10 cellular contexts compared by ENCODE assay signal in genomic region chr2:74850816-74851566, GRCh38. TPM values are rescaled to one million over a fixed set of nuclear protein-coding genes. Genes with fewer than 3 reads are reported as not detected.
DNase-seq lines count a peak whose midpoint lies in the region; ATAC-seq and TF ChIP-seq lines count a peak whose summit lies in the region.
"Had no signal": no experiment of that assay in that cellular context is flagged by ENCODE, and none has a peak within 500 bp of the region (broad histone marks: within the 10 kb centered on the region; RNA-seq: fewer than 3 reads in every experiment).

No MANE protein-coding gene starts in this region.

- H3K27ac Mint-ChIP-seq in CD8-positive, alpha-beta T cell = peak overlapping the region; percentile 67
- peak overlapping the region; percentile 97 to 99 (median 98) for H3K27ac Mint-ChIP-seq in IgD-negative memory B cell

- no peaks in the 10 kb centered on the region for H3K27me3 ChIP-seq in CD8-positive, alpha-beta T cell (ENCODE audit: insufficient read depth, low read length)
- H3K27me3 ChIP-seq in colonic mucosa = no peaks in the 10 kb centered on the region
- no peaks in the 10 kb centered on the region for H3K27me3 ChIP-seq in osteoblast (ENCODE audit: insufficient read depth, low read length)

- H3K27ac ChIP-seq in CD8-positive, alpha-beta T cell (ENCODE audit: low read depth, low read length) = no peak overlapping the region
- H3K27ac ChIP-seq in colonic mucosa = peak overlapping the region; percentile 73
- H3K27ac ChIP-seq in osteoblast (ENCODE audit: low read depth, low read length) = peak overlapping the region; percentile 10

- H3K4me2 ChIP-seq in osteoblast (ENCODE audit: insufficient read depth, low read length) = no peak overlapping the region

- intact Hi-C loops in CD8-positive, alpha-beta T cell (cut with DNase I, micrococcal nuclease) = no loop called here
- intact Hi-C loops in colonic mucosa (cut with DNase I) = no loop called here

- H3K27me3 Mint-ChIP-seq in CD8-positive, alpha-beta T cell (ENCODE audit: low read depth) = no peaks in the 10 kb centered on the region
- H3K27me3 Mint-ChIP-seq in IgD-negative memory B cell = no peaks in the 10 kb centered on the region

- peaks cover 54% of the 10 kb centered on the region for H3K4me1 Mint-ChIP-seq in CD8-positive, alpha-beta T cell (ENCODE audit: low read depth)
- peaks cover 34 to 47% (median 38%) of the 10 kb centered on the region in 3 donors for H3K4me1 Mint-ChIP-seq in IgD-negative memory B cell

- TF ChIP-seq CTCF in CD8-positive, alpha-beta T cell (IDR thresholded peaks at IDR 0.05) = no peak
- TF ChIP-seq CTCF in colonic mucosa (IDR thresholded peaks at IDR 0.05) = no peak
- no peak for TF ChIP-seq CTCF in osteoblast (IDR thresholded peaks at IDR 0.05; ENCODE audit: extremely low read depth, low read depth, low read length)

- CTCF ChIA-PET in CD8-positive, alpha-beta T cell (lab: Charles Lee) = interaction anchor here (0.5 to 4.6 kb wide), 5 partner anchors 11 to 136 kb away, joined by 3 to 51 read pairs (median 3); partner anchors contain the start of gene HK2

- POLR2A ChIA-PET in CD8-positive, alpha-beta T cell (lab: Charles Lee) = interaction anchor here (1.8 to 2.6 kb wide), 2 partner anchors 11 to 14 kb away, joined by 7 to 18 read pairs; no protein-coding TSS in a partner anchor

- H3K4me3 ChIP-seq in CD8-positive, alpha-beta T cell (ENCODE audit: low read depth, low read length) = no peak overlapping the region
- H3K4me3 ChIP-seq in colonic mucosa = no peak overlapping the region
- H3K4me3 ChIP-seq in osteoblast (ENCODE audit: insufficient read depth, low read length) = no peak overlapping the region

- ATAC-seq in CD8-positive, alpha-beta T cell = no peak
- ATAC-seq in left lobe of liver = no peak
- ATAC-seq in HG03565 (IDR thresholded peaks at IDR 0.05; ENCODE audit: unreplicated experiment) = no peak
- ATAC-seq in HG03045 (IDR thresholded peaks at IDR 0.05; ENCODE audit: unreplicated experiment) = no peak
- ATAC-seq: activated T-cell treated with anti-CD3 and anti-CD28 coated beads, Interleukin-2, amount 50 U/mL, for 4 hours had no signal

- H3K36me3 Mint-ChIP-seq in CD8-positive, alpha-beta T cell = peaks cover 11% of the 10 kb centered on the region
- no peaks in the 10 kb centered on the region for H3K36me3 Mint-ChIP-seq in IgD-negative memory B cell

- H3K4me1 ChIP-seq in CD8-positive, alpha-beta T cell (ENCODE audit: insufficient read depth, low read length) = peaks cover 48% of the 10 kb centered on the region
- peaks cover 30% of the 10 kb centered on the region for H3K4me1 ChIP-seq in colonic mucosa
- H3K4me1 ChIP-seq in osteoblast (ENCODE audit: insufficient read depth, low read length) = peaks cover 31% of the 10 kb centered on the region

- no peaks in the 10 kb centered on the region for H4K20me1 ChIP-seq in osteoblast (ENCODE audit: insufficient read depth, low read length)

- no peaks in the 10 kb centered on the region for H3K9me3 Mint-ChIP-seq in CD8-positive, alpha-beta T cell
- no peaks in the 10 kb centered on the region for H3K9me3 Mint-ChIP-seq in IgD-negative memory B cell
- H3K9me3 Mint-ChIP-seq: activated T-cell treated with anti-CD3 and anti-CD28 coated beads, Interleukin-2, amount 50 U/mL, for 4 hours had no signal

- no peak overlapping the region for H3K4me3 Mint-ChIP-seq in CD8-positive, alpha-beta T cell
- H3K4me3 Mint-ChIP-seq in IgD-negative memory B cell = peak overlapping the region in 3 of 4 donors; percentile 42 to 83 (median 63)

- no peak overlapping the region for H3K9ac ChIP-seq in colonic mucosa (ENCODE audit: low read depth in 2 of 2, low read length in 2 of 2)

- H3K36me3 ChIP-seq in CD8-positive, alpha-beta T cell (ENCODE audit: insufficient read depth, low read length) = peaks cover 3% of the 10 kb centered on the region
- no peaks in the 10 kb centered on the region for H3K36me3 ChIP-seq in colonic mucosa
- peaks cover 7% of the 10 kb centered on the region for H3K36me3 ChIP-seq in osteoblast (ENCODE audit: insufficient read depth, low read length)

- no peaks in the 10 kb centered on the region for H3K9me3 ChIP-seq in CD8-positive, alpha-beta T cell (ENCODE audit: low read length)
- H3K9me3 ChIP-seq in colonic mucosa (no peaks in the 10 kb centered on the region), osteoblast (ENCODE audit: low read depth, low read length) (no peaks in the 10 kb centered on the region)

- no peak overlapping the region for H2AFZ ChIP-seq in osteoblast (ENCODE audit: low read length)

- H3K79me2 ChIP-seq in osteoblast (ENCODE audit: insufficient read depth, low read length) = peaks cover 87% of the 10 kb centered on the region

- DNase-seq in CD8-positive, alpha-beta T cell = no peak
- DNase-seq in colonic mucosa (no peak), osteoblast (ENCODE audit: insufficient read length, low spot score, missing footprints) (no peak), left lobe of liver (ENCODE audit: low spot score) (no peak), midbrain (lab: John Stamatoyannopoulos, UW) (no peak)
- DNase-seq: activated T-cell treated with anti-CD3 and anti-CD28 coated beads, Interleukin-2, amount 50 U/mL, for 4 hours; effector memory CD4-positive, alpha-beta T cell had no signal

RNA-seq across cellular contexts. Expression of gene HK2, which starts 17.1 kb away (rescaled TPM):
- 1 to 10 TPM; 6.5 to 8.9 TPM for total RNA-seq in CD8-positive, alpha-beta T cell
- polyA plus RNA-seq in IgD-negative memory B cell = 4.3 TPM
- total RNA-seq in colonic mucosa = 100 to 1,000 TPM; 162 to 396 TPM
- 74.6 and 76.4 TPM in 2 replicates for total RNA-seq in osteoblast
- 1.3 TPM for total RNA-seq in left lobe of liver
